28 cellular contexts compared by ENCODE assay signal in the genomic region with DNA sequence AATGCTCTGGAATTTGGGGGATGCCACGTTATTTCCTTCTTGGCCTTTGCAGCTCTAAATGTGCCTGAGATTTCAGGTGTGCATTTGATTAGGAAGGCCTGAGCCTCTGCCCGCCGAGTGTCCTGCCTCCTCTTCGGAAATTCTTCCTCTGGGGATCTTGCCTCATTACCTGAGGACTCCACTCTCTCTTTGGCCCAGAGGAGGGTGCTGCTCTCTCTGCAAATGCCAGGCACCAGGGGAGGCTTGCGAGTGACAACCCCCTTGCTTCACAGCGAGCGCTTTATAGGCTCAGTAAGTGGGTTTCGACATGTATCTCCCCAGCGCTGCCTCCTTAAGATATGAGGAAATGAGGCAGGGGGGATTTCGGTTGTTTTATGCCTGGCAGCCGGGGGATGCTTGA.
"Had no signal": no experiment of that assay in that cellular context is flagged by ENCODE, and none has a peak within 500 bp of the region (broad histone marks: within the 10 kb centered on the region; RNA-seq: fewer than 3 reads in every experiment).

No MANE protein-coding gene starts in this region.

- H3K4me1 ChIP-seq: SJCRH30 had no signal

- H3K9ac ChIP-seq: KMS-11 had no signal

- H3K4me3 ChIP-seq: SJCRH30, SK-N-MC had no signal

- H3K27ac Mint-ChIP-seq: activated CD4-positive, alpha-beta memory T cell treated with anti-CD3 and anti-CD28 coated beads for 36 hours; activated naive CD4-positive, alpha-beta T cell treated with anti-CD3 and anti-CD28 coated beads, Interleukin-2, amount 10 ng/mL, durations not matched to agents 7 days and 5 days; activated naive CD8-positive, alpha-beta T cell; activated naive CD8-positive, alpha-beta T cell treated with anti-CD3 and anti-CD28 coated beads, Interleukin-2, amount 50 U/mL, for 24 hours; WTC11 had no signal

- H3K27ac ChIP-seq: KMS-11, SJCRH30, SK-N-MC had no signal

- H3K9me3 Mint-ChIP-seq: activated CD4-positive, alpha-beta memory T cell treated with anti-CD3 and anti-CD28 coated beads for 36 hours; activated naive CD8-positive, alpha-beta T cell treated with anti-CD3 and anti-CD28 coated beads, Interleukin-2, amount 50 U/mL, for 24 hours had no signal

- H3K36me3 Mint-ChIP-seq: activated CD4-positive, alpha-beta memory T cell treated with anti-CD3 and anti-CD28 coated beads for 36 hours; activated naive CD4-positive, alpha-beta T cell treated with anti-CD3 and anti-CD28 coated beads, Interleukin-2, amount 10 ng/mL, durations not matched to agents 7 days and 5 days; activated naive CD8-positive, alpha-beta T cell; brain had no signal

- H3K4me1 Mint-ChIP-seq: activated naive CD4-positive, alpha-beta T cell treated with anti-CD3 and anti-CD28 coated beads, Interleukin-2, amount 10 ng/mL, durations not matched to agents 7 days and 5 days; activated naive CD8-positive, alpha-beta T cell treated with anti-CD3 and anti-CD28 coated beads, Interleukin-2, amount 50 U/mL, for 24 hours; WTC11 had no signal

- H3K27me3 ChIP-seq: SJCRH30 had no signal

- H3K4me2 ChIP-seq: KMS-11 had no signal

- H3K36me3 ChIP-seq: SJCRH30 had no signal

- DNase-seq: activated CD4-positive, alpha-beta memory T cell treated with anti-CD3 and anti-CD28 coated beads for 36 hours; activated CD4-positive, alpha-beta T cell treated with anti-CD3 and anti-CD28 coated beads for 4 hours; activated CD4-positive, alpha-beta T cell treated with anti-CD3 and anti-CD28 coated beads, Interleukin-2, amount 50 U/mL, for 1 hour; activated CD8-positive, alpha-beta memory T cell treated with anti-CD3 and anti-CD28 coated beads, Interleukin-2, amount 50 U/mL, for 48 hours; activated effector memory CD4-positive, alpha-beta T cell treated with Interleukin-2 at 50 U/mL for 16 hours; activated naive CD4-positive, alpha-beta T cell treated with anti-CD3 and anti-CD28 coated beads, Interleukin-2, amount 10 ng/mL, durations not matched to agents 7 days and 5 days; activated naive CD8-positive, alpha-beta T cell treated with anti-CD3 and anti-CD28 coated beads, Interleukin-2, amount 50 U/mL, for 24 hours; activated T-cell treated with anti-CD3 and anti-CD28 coated beads, Interleukin-2, amount 50 U/mL, for 48 hours; anterior cingulate cortex; cerebellar nuclear complex; MM.1S; MV-4-11; NCI-H1092 treated with DMSO at 0.1 percent for 48 hours; NCI-H146; NCI-H187; NCI-H2081; NCI-H226; NCI-H446 treated with DMSO at 0.1 percent for 48 hours; SHP77; SJCRH30; T1000 had no signal

- H3K9me3 ChIP-seq: SJCRH30 had no signal

- ATAC-seq: activated CD4-positive, CD25-positive, alpha-beta regulatory T cell treated with anti-CD3 and anti-CD28 coated beads, Interleukin-2, amount 50 U/mL, for 24 hours; activated naive CD8-positive, alpha-beta T cell treated with anti-CD3 and anti-CD28 coated beads, Interleukin-2, amount 50 U/mL, for 24 hours; Panc1; WTC11 had no signal

- H3K27me3 Mint-ChIP-seq: activated CD4-positive, alpha-beta memory T cell treated with anti-CD3 and anti-CD28 coated beads for 36 hours; activated naive CD4-positive, alpha-beta T cell treated with anti-CD3 and anti-CD28 coated beads, Interleukin-2, amount 10 ng/mL, durations not matched to agents 7 days and 5 days; activated naive CD8-positive, alpha-beta T cell treated with anti-CD3 and anti-CD28 coated beads, Interleukin-2, amount 50 U/mL, for 24 hours had no signal

- H3K4me3 Mint-ChIP-seq: activated CD4-positive, alpha-beta memory T cell treated with anti-CD3 and anti-CD28 coated beads for 36 hours; activated naive CD4-positive, alpha-beta T cell treated with anti-CD3 and anti-CD28 coated beads, Interleukin-2, amount 10 ng/mL, durations not matched to agents 7 days and 5 days; activated naive CD8-positive, alpha-beta T cell; activated naive CD8-positive, alpha-beta T cell treated with anti-CD3 and anti-CD28 coated beads, Interleukin-2, amount 50 U/mL, for 24 hours; brain; WTC11 had no signal
